24 cellular contexts compared by ENCODE assay signal in the genomic region with DNA sequence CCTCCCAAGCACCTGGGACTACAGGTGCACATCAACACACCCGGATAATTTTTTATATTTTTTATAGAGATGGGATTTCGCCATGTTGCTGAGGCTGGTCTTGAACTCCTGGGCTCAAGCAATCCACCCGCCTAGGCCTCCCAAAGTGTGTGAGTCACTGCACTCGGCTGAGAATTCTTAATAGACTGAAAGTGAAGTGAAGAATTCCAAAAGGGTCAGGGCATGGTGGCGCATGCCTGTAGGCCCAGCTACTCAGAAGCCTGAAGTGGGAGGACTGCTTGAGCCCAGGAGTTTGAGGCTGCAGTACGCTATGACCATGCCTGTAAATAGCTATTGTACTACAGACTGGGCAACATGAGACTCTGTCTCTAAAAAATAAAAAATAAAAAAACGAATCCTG. TPM values are rescaled to one million over a fixed set of nuclear protein-coding genes. Genes with fewer than 3 reads are reported as not detected.
A peak's percentile ranks its signal among the peaks of the same experiment; 100 is the strongest.
DNase-seq lines count a peak whose midpoint lies in the region; ATAC-seq and TF ChIP-seq lines count a peak whose summit lies in the region.
"Had no signal": no experiment of that assay in that cellular context is flagged by ENCODE, and none has a peak within 500 bp of the region (broad histone marks: within the 10 kb centered on the region; RNA-seq: fewer than 3 reads in every experiment).

No MANE protein-coding gene starts in this region.

- intact Hi-C loops in left ventricle myocardium inferior (cut with micrococcal nuclease) = no loop called here

- no peak for DNase-seq in left ventricle myocardium inferior
- no peak for DNase-seq in right atrium auricular region (ENCODE audit: low spot score)
- peak; percentile 57 for DNase-seq in iris pigment epithelial cell (ENCODE audit: low read depth)
- peak; percentile 32 for DNase-seq in renal cortical epithelial cell (ENCODE audit: low read depth)
- no peak for DNase-seq in DMS 273 treated with DMSO at 0.1 percent for 48 hours (lab: John Stamatoyannopoulos, UW)
- no peak for DNase-seq in glutamatergic neuron
- no peak for DNase-seq in activated gamma-delta T cell treated with Interleukin-2 at 50 U/mL for 16 hours
- DNase-seq: ACHN; CD4-positive, alpha-beta T cell; COR-L47; DND-41; GF-D8; H7; Kasumi-1; MG63; NCI-H1417; NCI-H1694 treated with DMSO at 0.1 percent for 48 hours; NCI-H446 treated with DMSO at 0.1 percent for 48 hours; NCI-H526 treated with DMSO at 0.1 percent for 48 hours; OCI-M1; Right ventricle myocardium superior had no signal

- no peaks in the 10 kb centered on the region for H3K36me3 Mint-ChIP-seq in glutamatergic neuron (ENCODE audit: unreplicated experiment)

- no peaks in the 10 kb centered on the region for H3K27me3 Mint-ChIP-seq in glutamatergic neuron (ENCODE audit: unreplicated experiment)
- H3K27me3 Mint-ChIP-seq: CD4-positive, alpha-beta T cell had no signal

- H3K27ac Mint-ChIP-seq in glutamatergic neuron (ENCODE audit: unreplicated experiment) = no peak overlapping the region
- H3K27ac Mint-ChIP-seq: CD4-positive, alpha-beta T cell had no signal

- TF ChIP-seq CTCF in left ventricle myocardium inferior (IDR thresholded peaks at IDR 0.05; ENCODE audit: borderline replicate concordance) = no peak
- no peak for TF ChIP-seq CTCF in right atrium auricular region (IDR thresholded peaks at IDR 0.05)
- no peak for TF ChIP-seq CTCF in glutamatergic neuron (IDR thresholded peaks at IDR 0.05; ENCODE audit: partially characterized antibody, unreplicated experiment)

- H3K4me1 Mint-ChIP-seq in glutamatergic neuron (ENCODE audit: low read depth, unreplicated experiment) = peaks cover 29% of the 10 kb centered on the region

- no peak overlapping the region for H3K4me3 ChIP-seq in left ventricle myocardium inferior
- H3K4me3 ChIP-seq in right atrium auricular region = no peak overlapping the region
- H3K4me3 ChIP-seq: BLaER1, MG63 had no signal

- ATAC-seq in GM18498 (IDR thresholded peaks at IDR 0.05; ENCODE audit: unreplicated experiment) = no peak

- H3K4me1 ChIP-seq in left ventricle myocardium inferior (peaks cover 49% of the 10 kb centered on the region), right atrium auricular region (peaks cover 0 to 44% of the 10 kb centered on the region in 2 donors)

- H3K36me3 ChIP-seq in left ventricle myocardium inferior (peaks cover 31% of the 10 kb centered on the region), right atrium auricular region (peaks cover 17% of the 10 kb centered on the region)

- no peak overlapping the region for H3K4me3 Mint-ChIP-seq in glutamatergic neuron (ENCODE audit: unreplicated experiment)
- H3K4me3 Mint-ChIP-seq: CD4-positive, alpha-beta T cell had no signal

- H3K9me3 ChIP-seq in left ventricle myocardium inferior (replicated peaks) (no peaks in the 10 kb centered on the region), right atrium auricular region (no peaks in the 10 kb centered on the region)
- H3K9me3 ChIP-seq: BLaER1, MG63 had no signal

- H3K27me3 ChIP-seq in left ventricle myocardium inferior (ENCODE audit: low read depth) = no peaks in the 10 kb centered on the region
- H3K27me3 ChIP-seq in right atrium auricular region = no peaks in the 10 kb centered on the region
- H3K27me3 ChIP-seq: BLaER1, MG63 had no signal

- H3K27ac ChIP-seq in left ventricle myocardium inferior (replicated peaks) (peak overlapping the region; percentile 86), right atrium auricular region (no peak overlapping the region)
- H3K27ac ChIP-seq: 22Rv1, BLaER1 had no signal

- H3K9me3 Mint-ChIP-seq in glutamatergic neuron (ENCODE audit: unreplicated experiment) = no peaks in the 10 kb centered on the region
- H3K9me3 Mint-ChIP-seq: CD4-positive, alpha-beta T cell had no signal

RNA-seq across cellular contexts. Expression of a gene that starts 43.7 kb away (rescaled TPM):
- total RNA-seq in left ventricle myocardium inferior = 10.4 TPM
- 1 to 10 TPM; 6.4 to 9.4 TPM for total RNA-seq in right atrium auricular region
- total RNA-seq in renal cortical epithelial cell = 3.6 and 13.3 TPM in 2 replicates
- 31.7 TPM for total RNA-seq in glutamatergic neuron (ENCODE audit: unreplicated experiment)

RNA-seq across cellular contexts. Expression of a gene that starts 52.4 kb away (rescaled TPM):
- total RNA-seq in left ventricle myocardium inferior (50.5 TPM), right atrium auricular region (10 to 100 TPM; 24.8 to 26.8 TPM), renal cortical epithelial cell (26.4 and 51.5 TPM in 2 replicates), glutamatergic neuron (ENCODE audit: unreplicated experiment) (54.9 TPM)

RNA-seq across cellular contexts. Expression of a gene that starts 55.4 kb away (rescaled TPM):
- 20.0 TPM for total RNA-seq in left ventricle myocardium inferior
- 10 to 100 TPM; 26.0 to 31.8 TPM for total RNA-seq in right atrium auricular region
- total RNA-seq in renal cortical epithelial cell = 79.6 and 185 TPM in 2 replicates
- total RNA-seq in glutamatergic neuron (ENCODE audit: unreplicated experiment) = 139 TPM

Comparison
In these comparisons a context has a peak if more than half of its experiments do, and no peak if none do; other contexts are left out.
1. DNase-seq: peak in iris pigment epithelial cell (single experiment) and renal cortical epithelial cell (single experiment); none in left ventricle myocardium inferior (single experiment), right atrium auricular region (single experiment), DMS 273 treated with DMSO at 0.1 percent for 48 hours (single experiment), glutamatergic neuron (single experiment) and activated gamma-delta T cell treated with Interleukin-2 at 50 U/mL for 16 hours (single experiment).